Comparison of ENCODE assay signal across 8 cellular contexts in genomic region chr4:138494931-138495330, GRCh38.
DNase-seq lines count a peak whose midpoint lies in the region; FAIRE-seq and TF ChIP-seq lines count a peak whose summit lies in the region.

No MANE protein-coding gene starts in this region.

- TF ChIP-seq CTCF in astrocyte of the spinal cord (IDR thresholded peaks at IDR 0.05; ENCODE audit: low read depth, low read length), result peak; percentile 11
- peak; percentile 33 for TF ChIP-seq CTCF in osteocyte (IDR thresholded peaks at IDR 0.05)
- no peak for TF ChIP-seq CTCF in tibial nerve (IDR thresholded peaks at IDR 0.05)

- 46 to 58% methylated on average over 4 of the region's 4 CpGs for WGBS in tibial nerve, 2 donors

- no peak overlapping the region for H3K27ac Mint-ChIP-seq in osteocyte (ENCODE audit: unreplicated experiment)

- H3K4me1 ChIP-seq in tibial nerve, result no peaks in the 10 kb centered on the region

- H3K4me3 ChIP-seq in astrocyte of the spinal cord (ENCODE audit: low read depth, low read length) (no peak overlapping the region), tibial nerve (no peak overlapping the region)

- no peak overlapping the region for H3K27ac ChIP-seq in tibial nerve

- H3K27me3 Mint-ChIP-seq in osteocyte (ENCODE audit: unreplicated experiment), result no peaks in the 10 kb centered on the region

- in situ Hi-C loops in astrocyte of the spinal cord (cut with HindIII; ENCODE audit: low sequenced_read_pairs), result no loop called here

- peak; percentile 1 to 30 for DNase-seq in NCI-H524 (lab: John Stamatoyannopoulos, UW)
- DNase-seq in NCI-H524 treated with DMSO at 0.1 percent for 48 hours (lab: John Stamatoyannopoulos, UW), result no peak
- peak; percentile 4 for DNase-seq in astrocyte of the spinal cord (ENCODE audit: low read depth, low spot score)
- no peak for DNase-seq in osteocyte (ENCODE audit: extremely low spot score, unreplicated experiment)
- DNase-seq in tibial nerve (ENCODE audit: low spot score in 2 of 2), result no peak
- DNase-seq in effector CD8-positive, alpha-beta T cell (lab: John Stamatoyannopoulos, UW), result no peak
- DNase-seq in GM12892 (ENCODE audit: insufficient read length), result no peak

- H3K9me3 Mint-ChIP-seq in osteocyte (ENCODE audit: unreplicated experiment), result peaks cover 29% of the 10 kb centered on the region

- TF ChIP-seq EP300 in Ishikawa (IDR thresholded peaks at IDR 0.05; ENCODE audit: borderline replicate concordance), result no peak
- no peak for TF ChIP-seq EP300 in tibial nerve (IDR thresholded peaks at IDR 0.05)

- H3K36me3 Mint-ChIP-seq in osteocyte (ENCODE audit: unreplicated experiment), result peaks cover 10% of the 10 kb centered on the region

- no peak for FAIRE-seq in GM12892 (lab: Jason Lieb, UNC)

- H3K27me3 ChIP-seq in tibial nerve, result no peaks in the 10 kb centered on the region

- H3K36me3 ChIP-seq in tibial nerve, result no peaks in the 10 kb centered on the region

- H3K9me3 ChIP-seq in tibial nerve, result peaks cover 0 to 28% (median 4%) of the 10 kb centered on the region in 4 donors

- H3K4me1 Mint-ChIP-seq in osteocyte (ENCODE audit: unreplicated experiment), result no peaks in the 10 kb centered on the region

- H3K4me3 Mint-ChIP-seq in osteocyte (ENCODE audit: unreplicated experiment), result no peak overlapping the region

- no peak for TF ChIP-seq POLR2A in tibial nerve (IDR thresholded peaks at IDR 0.05)
- no peak for TF ChIP-seq POLR2A in GM12892 (IDR thresholded peaks at IDR 0.05; ENCODE audit: low read depth, low read length)

- peak; percentile 36; the same call in 1 of the 2 replicates for TF ChIP-seq RAD21 in Ishikawa (IDR thresholded peaks at IDR 0.05; ENCODE audit: low read depth)

TF ChIP-seq in Ishikawa, 13 proteins besides CTCF, POLR2A, EP300 and RAD21:
- TF ChIP-seq USF1 (IDR thresholded peaks at IDR 0.05) (no peak), CEBPB (IDR thresholded peaks at IDR 0.05) (no peak), TCF12 (IDR thresholded peaks at IDR 0.05; ENCODE audit: low read depth) (no peak), MAX (IDR thresholded peaks at IDR 0.05) (no peak), TEAD4 (IDR thresholded peaks at IDR 0.05) (no peak), NFIC (IDR thresholded peaks at IDR 0.05) (no peak), CREB1 (IDR thresholded peaks at IDR 0.05; ENCODE audit: low read depth) (no peak), TAF1 (IDR thresholded peaks at IDR 0.05; ENCODE audit: low read depth) (no peak), ZBTB7A (IDR thresholded peaks at IDR 0.05; ENCODE audit: low read depth) (no peak), REST (IDR thresholded peaks at IDR 0.05; ENCODE audit: low read depth) (no peak)

Comparison
In these comparisons a context has a peak if more than half of its experiments do, and no peak if none do; other contexts are left out.
1. DNase-seq: peak in NCI-H524 (2 of 2) and astrocyte of the spinal cord (single experiment); none in NCI-H524 treated with DMSO at 0.1 percent for 48 hours (single experiment), osteocyte (single experiment), tibial nerve (0 of 2), effector CD8-positive, alpha-beta T cell (single experiment) and GM12892 (single experiment).
2. CTCF ChIP-seq: peak in astrocyte of the spinal cord (single experiment) and osteocyte (single experiment); none in tibial nerve (0 of 5).